1 cellular context compared by ENCODE assay signal in genomic region chr19:43560687-43561086, GRCh38.
TF ChIP-seq lines count a peak whose summit lies in the region.

No MANE protein-coding gene starts in this region.

TF ChIP-seq in GM12878, 131 proteins besides CTCF, POLR2A, EP300 and RAD21:
- TF ChIP-seq NFYA (IDR thresholded peaks at IDR 0.05; ENCODE audit: borderline replicate concordance, low read depth, low read length) (no peak), HDAC6 (IDR thresholded peaks at IDR 0.05; ENCODE audit: unreplicated experiment) (no peak), BMI1 (IDR thresholded peaks at IDR 0.05; ENCODE audit: borderline replicate concordance) (no peak), NFXL1 (IDR thresholded peaks at IDR 0.05; ENCODE audit: borderline replicate concordance) (no peak), IKZF1 (conservative IDR thresholded peaks at IDR 0.05) (no peak), ZNF207 (IDR thresholded peaks at IDR 0.05; ENCODE audit: borderline replicate concordance) (no peak), SRF (IDR thresholded peaks at IDR 0.05; ENCODE audit: low read depth in 2 of 2, low read length in 2 of 2) (no peak), FOXK2 (IDR thresholded peaks at IDR 0.05) (no peak), USF2 (IDR thresholded peaks at IDR 0.05; ENCODE audit: borderline replicate concordance, low read depth, low read length) (no peak), ELK1 (IDR thresholded peaks at IDR 0.05; ENCODE audit: low read depth, low read length) (no peak), TCF7 (IDR thresholded peaks at IDR 0.05; ENCODE audit: borderline replicate concordance) (no peak)
